In the genomic region with DNA sequence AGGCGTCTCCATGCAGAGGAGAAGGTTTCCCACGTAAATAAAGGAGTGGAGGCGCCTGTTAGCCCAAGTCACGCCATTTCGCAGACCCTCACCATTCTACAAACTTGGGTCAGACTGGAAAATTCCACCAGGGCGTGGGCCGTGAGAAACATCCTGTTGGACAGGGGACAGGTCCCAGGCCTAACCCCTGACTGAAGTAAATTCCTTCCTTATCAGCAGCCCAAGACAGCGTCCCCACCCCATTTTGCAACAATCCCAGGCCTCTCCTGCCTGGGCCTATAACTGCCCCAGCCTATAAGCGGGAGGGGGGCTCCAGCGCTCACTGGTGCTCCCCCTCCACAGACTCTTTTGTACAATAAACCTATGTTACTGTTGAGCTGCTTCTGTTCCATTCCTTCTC, we compare ENCODE assay signal across 21 cellular contexts. TPM values are rescaled to one million over a fixed set of nuclear protein-coding genes. Genes with fewer than 3 reads are reported as not detected.
"Had no signal": no experiment of that assay in that cellular context is flagged by ENCODE, and none has a peak within 500 bp of the region (broad histone marks: within the 10 kb centered on the region; RNA-seq: fewer than 3 reads in every experiment).

No MANE protein-coding gene starts in this region.

- H3K36me3 ChIP-seq: breast epithelium, MG63 had no signal

- H3K4me3 ChIP-seq: breast epithelium, MG63 had no signal

- ATAC-seq: activated CD4-positive, CD25-positive, alpha-beta regulatory T cell treated with anti-CD3 and anti-CD28 coated beads, Interleukin-2, amount 50 U/mL, for 24 hours; activated CD8-positive, alpha-beta T cell treated with anti-CD3 and anti-CD28 coated beads, Interleukin-2, amount 10 ng/mL, durations not matched to agents 7 days and 5 days; PC-3 had no signal

- H3K27me3 ChIP-seq: breast epithelium, MG63 had no signal

- DNase-seq: activated CD4-positive, alpha-beta T cell treated with anti-CD3 and anti-CD28 coated beads for 48 hours; activated CD4-positive, alpha-beta T cell treated with anti-CD3 and anti-CD28 coated beads, Interleukin-2, amount 50 U/mL, for 4 hours; activated CD8-positive, alpha-beta T cell treated with anti-CD3 and anti-CD28 coated beads, Interleukin-2, amount 10 ng/mL, durations not matched to agents 7 days and 5 days; activated effector memory CD4-positive, alpha-beta T cell treated with Interleukin-2 at 50 U/mL for 16 hours; activated naive CD4-positive, alpha-beta T cell; activated T-cell treated with anti-CD3 and anti-CD28 coated beads, Interleukin-2, amount 50 U/mL, for 24 hours; aorta; MG63; MV-4-11; NCI-H1105; NCI-H1436 treated with DMSO at 0.1 percent for 48 hours; NCI-H187; NCI-H2081; NCI-H446; NCI-H524; PC-3; SHP77 treated with DMSO at 0.1 percent for 48 hours had no signal

- H3K4me1 ChIP-seq: breast epithelium had no signal

- H3K27ac ChIP-seq: breast epithelium had no signal

- H3K9me3 ChIP-seq: breast epithelium, MG63 had no signal

RNA-seq across cellular contexts. Expression of a gene that starts 57.3 kb away (rescaled TPM):
- total RNA-seq: activated CD8-positive, alpha-beta T cell treated with anti-CD3 and anti-CD28 coated beads, Interleukin-2, amount 10 ng/mL, durations not matched to agents 7 days and 5 days; activated T-helper 1 cell treated with anti-CD3 and anti-CD28 coated beads, Interleukin-12 subunit alpha, Interleukin-12 subunit beta, Interleukin-2, Interleukin-4 antibody, amounts not matched to agents 30 ng/mL and 10 ng/mL and 1 ng/mL, durations not matched to agents 14 hours and 24 hours and 36 hours; PC-3; SK-MEL-5 had no signal
- polyA plus RNA-seq: aorta had no signal
